26 cellular contexts compared by ENCODE assay signal in genomic region chr20:59608871-59609270, GRCh38. TPM values are rescaled to one million over a fixed set of nuclear protein-coding genes. Genes with fewer than 3 reads are reported as not detected.
"Had no signal": no experiment of that assay in that cellular context is flagged by ENCODE, and none has a peak within 500 bp of the region (broad histone marks: within the 10 kb centered on the region; RNA-seq: fewer than 3 reads in every experiment).

No MANE protein-coding gene starts in this region.

- DNase-seq: effector memory CD4-positive, alpha-beta T cell; foreskin keratinocyte; kidney; left cardiac atrium; left lung; mesenchymal stem cell; midbrain; naive thymus-derived CD4-positive, alpha-beta T cell; nucleus accumbens; psoas muscle; right cardiac atrium; sigmoid colon; stimulated activated CD4-positive, alpha-beta T cell treated with anti-CD3 and anti-CD28 coated beads, Interleukin-2, amount 100 ng/mL, for 48 hours; stimulated activated naive B cell treated with anti-CD40 and anti-IgM and Interleukin-4, amounts not matched to agents 10 μg/mL and 1 μg/mL and 100 μg/mL, for 72 hours; thyroid gland; trophoblast cell had no signal

- H3K9me3 ChIP-seq: esophagus muscularis mucosa, gastroesophageal sphincter, heart left ventricle, left lung, psoas muscle, sigmoid colon, suprapubic skin, thyroid gland, vagina had no signal

- H3K27ac ChIP-seq: esophagus muscularis mucosa, foreskin keratinocyte, gastroesophageal sphincter, heart left ventricle, hepatocyte, left lung, neural progenitor cell, psoas muscle, sigmoid colon, suprapubic skin, thyroid gland, vagina had no signal

- H3K4me3 ChIP-seq: esophagus muscularis mucosa, gastroesophageal sphincter, heart left ventricle, hepatocyte, left lung, neural progenitor cell, psoas muscle, sigmoid colon, suprapubic skin, thyroid gland, vagina had no signal

- H3K36me3 ChIP-seq: esophagus muscularis mucosa, gastroesophageal sphincter, heart left ventricle, left lung, neural progenitor cell, sigmoid colon, suprapubic skin, thyroid gland, vagina had no signal

RNA-seq across cellular contexts. Expression of gene PHACTR3, which starts 4.5 kb away (rescaled TPM):
- total RNA-seq: endothelial cell of umbilical vein, fibroblast of lung, osteocyte had no signal
